Comparison of ENCODE assay signal across 23 cellular contexts in the genomic region with DNA sequence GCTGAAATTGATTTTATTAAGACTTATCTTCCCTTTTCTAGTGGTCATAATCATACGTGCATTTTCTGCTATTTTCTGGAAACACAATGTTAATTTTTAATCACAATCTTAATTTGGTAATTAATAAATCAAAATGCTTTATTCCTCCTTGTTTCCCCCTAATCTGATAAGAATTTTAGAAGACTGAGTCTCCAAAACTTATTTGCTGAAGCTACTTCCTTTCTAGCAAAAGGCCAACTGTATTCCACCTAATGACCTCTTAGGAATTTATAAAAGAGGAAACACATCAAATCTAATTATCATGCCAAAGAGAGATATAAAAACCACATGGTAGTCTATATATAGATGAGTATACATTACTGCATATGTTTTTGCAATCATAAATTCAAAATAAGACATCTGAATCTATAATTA.
"Had no signal": no experiment of that assay in that cellular context is flagged by ENCODE, and none has a peak within 500 bp of the region (broad histone marks: within the 10 kb centered on the region; RNA-seq: fewer than 3 reads in every experiment).

No MANE protein-coding gene starts in this region.

- H3K9me3 ChIP-seq: ascending aorta, colonic mucosa, ovary, right lobe of liver, thoracic aorta, upper lobe of left lung had no signal

- H3K36me3 ChIP-seq: ascending aorta, colonic mucosa, ovary, right lobe of liver, thoracic aorta, upper lobe of left lung had no signal

- H3K27ac ChIP-seq: ascending aorta, colonic mucosa, ovary, right lobe of liver, thoracic aorta, upper lobe of left lung had no signal

- H3K27ac Mint-ChIP-seq: activated CD4-positive, alpha-beta T cell treated with anti-CD3 and anti-CD28 coated beads, Interleukin-2, amount 10 ng/mL, durations not matched to agents 7 days and 5 days; activated naive CD4-positive, alpha-beta T cell treated with anti-CD3 and anti-CD28 coated beads, Interleukin-2, amount 50 U/mL, for 24 hours; memory B cell; naive thymus-derived CD4-positive, alpha-beta T cell; stimulated activated effector memory CD8-positive, alpha-beta T cell treated with anti-CD3 and anti-CD28 coated beads, Interleukin-12 subunit alpha, Interleukin-12 subunit beta, amount 100 ng/mL, for 72 hours had no signal

- H3K4me1 ChIP-seq: ascending aorta, colonic mucosa, right lobe of liver had no signal

- DNase-seq: activated CD4-positive, alpha-beta T cell treated with anti-CD3 and anti-CD28 coated beads, Interleukin-2, amount 10 ng/mL, durations not matched to agents 7 days and 5 days; activated CD8-positive, alpha-beta memory T cell treated with anti-CD3 and anti-CD28 coated beads, Interleukin-2, amount 50 U/mL, for 4 hours; activated gamma-delta T cell; activated T-cell treated with anti-CD3 and anti-CD28 coated beads, Interleukin-2, amount 50 U/mL, for 48 hours; colonic mucosa; erythroblast; head of caudate nucleus; kidney; left ventricle myocardium superior; naive thymus-derived CD4-positive, alpha-beta T cell; ovary; right lobe of liver; small intestine; stimulated activated CD4-positive, alpha-beta T cell treated with anti-CD3 and anti-CD28 coated beads, Interleukin-4, amount 100 ng/mL, for 1 hour; T-helper 9 cell; upper lobe of left lung had no signal

- H3K27me3 Mint-ChIP-seq: activated CD4-positive, alpha-beta T cell treated with anti-CD3 and anti-CD28 coated beads, Interleukin-2, amount 10 ng/mL, durations not matched to agents 7 days and 5 days; activated naive CD4-positive, alpha-beta T cell treated with anti-CD3 and anti-CD28 coated beads, Interleukin-2, amount 50 U/mL, for 24 hours; central memory CD8-positive, alpha-beta T cell; memory B cell; naive thymus-derived CD4-positive, alpha-beta T cell had no signal

- H3K4me1 Mint-ChIP-seq: activated CD4-positive, alpha-beta T cell treated with anti-CD3 and anti-CD28 coated beads, Interleukin-2, amount 10 ng/mL, durations not matched to agents 7 days and 5 days; activated naive CD4-positive, alpha-beta T cell treated with anti-CD3 and anti-CD28 coated beads, Interleukin-2, amount 50 U/mL, for 24 hours; central memory CD8-positive, alpha-beta T cell; memory B cell; naive thymus-derived CD4-positive, alpha-beta T cell; stimulated activated effector memory CD8-positive, alpha-beta T cell treated with anti-CD3 and anti-CD28 coated beads, Interleukin-12 subunit alpha, Interleukin-12 subunit beta, amount 100 ng/mL, for 72 hours had no signal

- H3K9me3 Mint-ChIP-seq: activated CD4-positive, alpha-beta T cell treated with anti-CD3 and anti-CD28 coated beads, Interleukin-2, amount 10 ng/mL, durations not matched to agents 7 days and 5 days; activated naive CD4-positive, alpha-beta T cell treated with anti-CD3 and anti-CD28 coated beads, Interleukin-2, amount 50 U/mL, for 24 hours; memory B cell; naive thymus-derived CD4-positive, alpha-beta T cell had no signal

- H3K27me3 ChIP-seq: ascending aorta, colonic mucosa, ovary, right lobe of liver, upper lobe of left lung had no signal

- H3K4me3 ChIP-seq: ascending aorta, colonic mucosa, ovary, right lobe of liver, thoracic aorta, upper lobe of left lung had no signal

- H3K36me3 Mint-ChIP-seq: activated naive CD4-positive, alpha-beta T cell treated with anti-CD3 and anti-CD28 coated beads, Interleukin-2, amount 50 U/mL, for 24 hours; memory B cell; naive thymus-derived CD4-positive, alpha-beta T cell; stimulated activated effector memory CD8-positive, alpha-beta T cell treated with anti-CD3 and anti-CD28 coated beads, Interleukin-12 subunit alpha, Interleukin-12 subunit beta, amount 100 ng/mL, for 72 hours had no signal

- ATAC-seq: activated CD4-positive, CD25-positive, alpha-beta regulatory T cell treated with anti-CD3 and anti-CD28 coated beads, Interleukin-2, amount 50 U/mL, for 24 hours; left ventricle myocardium superior; naive thymus-derived CD4-positive, alpha-beta T cell; right lobe of liver; stimulated activated effector memory CD8-positive, alpha-beta T cell treated with anti-CD3 and anti-CD28 coated beads, Interleukin-12 subunit alpha, Interleukin-12 subunit beta, amount 100 ng/mL, for 72 hours had no signal

- H3K4me3 Mint-ChIP-seq: activated CD4-positive, alpha-beta T cell treated with anti-CD3 and anti-CD28 coated beads, Interleukin-2, amount 10 ng/mL, durations not matched to agents 7 days and 5 days; activated naive CD4-positive, alpha-beta T cell treated with anti-CD3 and anti-CD28 coated beads, Interleukin-2, amount 50 U/mL, for 24 hours; central memory CD8-positive, alpha-beta T cell; memory B cell; naive thymus-derived CD4-positive, alpha-beta T cell; stimulated activated effector memory CD8-positive, alpha-beta T cell treated with anti-CD3 and anti-CD28 coated beads, Interleukin-12 subunit alpha, Interleukin-12 subunit beta, amount 100 ng/mL, for 72 hours had no signal
